ENCODE assay signal across 18 cellular contexts in the genomic region with DNA sequence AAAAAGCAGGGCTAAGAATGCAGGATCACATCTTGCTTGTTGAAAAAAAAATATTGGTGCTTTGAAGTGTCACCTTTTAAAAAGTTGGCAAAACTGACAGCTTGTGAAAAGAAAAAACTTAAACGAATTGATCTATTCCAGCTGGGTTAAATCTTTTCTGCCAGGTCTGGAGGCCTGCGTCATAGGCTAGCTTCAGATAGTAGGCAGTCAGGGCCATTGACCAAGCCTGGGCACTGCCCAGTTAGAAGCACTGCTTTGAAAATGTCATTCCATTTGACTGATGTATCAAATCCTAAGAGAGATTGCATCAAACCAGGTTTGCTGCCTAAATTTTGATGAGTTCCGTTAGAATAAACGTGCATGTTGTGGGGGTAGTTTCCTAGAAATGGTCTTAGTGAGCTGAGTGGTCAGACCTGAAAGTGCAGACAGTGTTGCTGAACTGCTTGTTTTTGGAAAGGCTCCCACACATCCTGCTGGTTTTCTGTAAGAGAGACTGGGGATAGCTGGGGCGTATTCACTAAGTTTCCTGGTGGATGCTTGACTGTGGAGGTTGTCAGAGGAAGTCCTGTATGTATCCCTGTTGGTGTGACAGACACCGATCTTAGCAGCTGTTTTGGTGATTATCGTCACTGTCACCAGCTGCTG. TPM values are rescaled to one million over a fixed set of nuclear protein-coding genes. Genes with fewer than 3 reads are reported as not detected.
A peak's percentile ranks its signal among the peaks of the same experiment; 100 is the strongest.
DNase-seq lines count a peak whose midpoint lies in the region; ATAC-seq, FAIRE-seq and TF ChIP-seq lines count a peak whose summit lies in the region.
"Had no signal": no experiment of that assay in that cellular context is flagged by ENCODE, and none has a peak within 500 bp of the region (broad histone marks: within the 10 kb centered on the region; RNA-seq: fewer than 3 reads in every experiment).

No MANE protein-coding gene starts in this region.

- H3K36me3 Mint-ChIP-seq in activated CD4-positive, alpha-beta T cell treated with anti-CD3 and anti-CD28 coated beads for 36 hours (ENCODE audit: low read depth), result peaks cover 68% of the 10 kb centered on the region
- H3K36me3 Mint-ChIP-seq in nephron progenitor cell (ENCODE audit: low read depth), result peaks cover 67% of the 10 kb centered on the region

- no peak overlapping the region for H3K4ac ChIP-seq in H1 (replicated peaks; ENCODE audit: insufficient read length, low read depth, low read length)

- no peak for TF ChIP-seq RAD21 in H1 (IDR thresholded peaks at IDR 0.05 in 1 of 2, conservative IDR thresholded peaks at IDR 0.05 in 1 of 2; ENCODE audit: low read depth in 2 of 2, low read length in 2 of 2)

- no peaks in the 10 kb centered on the region for H3K27me3 ChIP-seq in H1 (replicated peaks in 1 of 4; ENCODE audit: control insufficient read depth in 3 of 4, extremely low read depth in 1 of 4, insufficient read depth in 3 of 4, low read length in 3 of 4)
- H3K27me3 ChIP-seq: brain microvascular endothelial cell, heart left ventricle had no signal

- no peak overlapping the region for H3K4me3 ChIP-seq in H1 (ENCODE audit: extremely low read depth in 1 of 4, insufficient read depth in 2 of 4, low read depth in 3 of 4, low read length in 4 of 4)
- H3K4me3 ChIP-seq: heart left ventricle, smooth muscle cell had no signal

- no peaks in the 10 kb centered on the region for H3K4me1 ChIP-seq in H1 (replicated peaks in 1 of 4; ENCODE audit: control insufficient read depth in 3 of 4, insufficient read depth in 4 of 4, low read length in 3 of 4)
- H3K4me1 ChIP-seq: heart left ventricle had no signal

- no peaks in the 10 kb centered on the region for H3K9me3 ChIP-seq in H1 (ENCODE audit: insufficient read depth in 2 of 2, low read depth in 1 of 2, low read length in 1 of 2)
- H3K9me3 ChIP-seq: heart left ventricle had no signal

- no peak overlapping the region for H2BK120ac ChIP-seq in H1 (replicated peaks; ENCODE audit: low read depth, low read length)

- no peak overlapping the region for H2BK20ac ChIP-seq in H1 (ENCODE audit: low read length)

- H3K27ac ChIP-seq in H1 (ENCODE audit: low read depth, low read length), result no peak overlapping the region
- H3K27ac ChIP-seq: brain microvascular endothelial cell, heart left ventricle had no signal

- H4K91ac ChIP-seq in H1 (replicated peaks; ENCODE audit: insufficient read length, low read length), result no peak overlapping the region

- H4K5ac ChIP-seq in H1 (ENCODE audit: insufficient read length, low read depth, low read length), result no peak overlapping the region

- peaks cover 4% of the 10 kb centered on the region for H3K4me1 Mint-ChIP-seq in activated CD4-positive, alpha-beta T cell treated with anti-CD3 and anti-CD28 coated beads for 36 hours
- H3K4me1 Mint-ChIP-seq in nephron progenitor cell, result no peaks in the 10 kb centered on the region
- H3K4me1 Mint-ChIP-seq: activated B cell treated with CpG ODN at 0.5 μM for 24 hours had no signal

- TF ChIP-seq CTCF in H1 (IDR thresholded peaks at IDR 0.05; ENCODE audit: control extremely low read depth in 1 of 3, insufficient read depth in 1 of 3, low read depth in 1 of 3, low read length in 3 of 3), result no peak
- TF ChIP-seq CTCF in nephron progenitor cell (IDR thresholded peaks at IDR 0.05), result no peak

- no peak overlapping the region for H3K56ac ChIP-seq in H1 (replicated peaks; ENCODE audit: insufficient read length, low read depth, low read length)

- peak overlapping the region; percentile 5 for H3K27ac Mint-ChIP-seq in activated CD4-positive, alpha-beta T cell treated with anti-CD3 and anti-CD28 coated beads for 36 hours
- H3K27ac Mint-ChIP-seq in nephron progenitor cell, result peak overlapping the region; percentile 96

- no peak overlapping the region for H2AFZ ChIP-seq in H1 (ENCODE audit: low read length)

- no peak overlapping the region for H2BK15ac ChIP-seq in H1 (ENCODE audit: low read length)

- TF ChIP-seq EP300 in H1 (IDR thresholded peaks at IDR 0.05; ENCODE audit: borderline replicate concordance in 1 of 2, low read depth in 2 of 2, low read length in 2 of 2), result no peak

- H2BK5ac ChIP-seq in H1 (ENCODE audit: low read depth, low read length), result no peak overlapping the region

- WGBS in H1 (ENCODE audit: extremely low coverage in 1 of 2, insufficient coverage in 1 of 2, insufficient read length in 1 of 2, insufficient replicate concordance in 2 of 2, low coverage in 1 of 2, low lambda C conversion rate in 2 of 2, missing lambda C conversion rate in 1 of 2), 2 experiments, result 90% methylated on average over 7 of the region's 7 CpGs; no CpG with 5 or more reads in 1 of the 2 experiments

- H4K20me1 ChIP-seq in H1 (replicated peaks in 1 of 2; ENCODE audit: control insufficient read depth in 1 of 2, insufficient read depth in 2 of 2, low read length in 2 of 2), result peaks cover 0 to 3% of the 10 kb centered on the region in 2 experiments

- peaks cover 45 to 85% (median 62%) of the 10 kb centered on the region in 4 experiments for H3K36me3 ChIP-seq in H1 (ENCODE audit: control insufficient read depth in 2 of 4, insufficient read depth in 4 of 4, low read length in 3 of 4)

- no peaks in the 10 kb centered on the region for H3K23me2 ChIP-seq in H1 (ENCODE audit: low read depth, low read length)

- FAIRE-seq in H1 (lab: Jason Lieb, UNC), result no peak
- FAIRE-seq: A204.1, endometrium had no signal

- no peak overlapping the region for H2BK12ac ChIP-seq in H1 (ENCODE audit: low read depth, low read length)

- no peaks in the 10 kb centered on the region for H3K79me1 ChIP-seq in H1 (ENCODE audit: low read depth, low read length)

- no peak overlapping the region for H3K4me3 Mint-ChIP-seq in activated CD4-positive, alpha-beta T cell treated with anti-CD3 and anti-CD28 coated beads for 36 hours
- H3K4me3 Mint-ChIP-seq in nephron progenitor cell, result no peak overlapping the region
- H3K4me3 Mint-ChIP-seq: activated B cell treated with CpG ODN at 0.5 μM for 24 hours had no signal

- no peak overlapping the region for H4K8ac ChIP-seq in H1 (ENCODE audit: extremely low read depth, insufficient read depth, low read length)

- no peaks in the 10 kb centered on the region for H3K27me3 Mint-ChIP-seq in activated CD4-positive, alpha-beta T cell treated with anti-CD3 and anti-CD28 coated beads for 36 hours
- H3K27me3 Mint-ChIP-seq in nephron progenitor cell (ENCODE audit: low read depth, poor library complexity), result peaks cover 6% of the 10 kb centered on the region
- H3K27me3 Mint-ChIP-seq: activated B cell treated with CpG ODN at 0.5 μM for 24 hours had no signal

- CTCF ChIA-PET in activated CD4-positive, alpha-beta T cell treated with anti-CD3 and anti-CD28 coated beads for 36 hours (lab: Charles Lee), result no interaction called here
- CTCF ChIA-PET in H1 (lab: Charles Lee; ENCODE audit: partially characterized antibody), result interaction anchor here (0.5 to 1.8 kb wide), 3 partner anchors 10 to 149 kb away, joined by 3 to 4 read pairs (median 3); no protein-coding TSS in a partner anchor

- no peak overlapping the region for H3K4me2 ChIP-seq in H1 (ENCODE audit: insufficient read depth in 1 of 2, low read depth in 2 of 2, low read length in 2 of 2)
- H3K4me2 ChIP-seq: smooth muscle cell had no signal

- POLR2A ChIA-PET in activated CD4-positive, alpha-beta T cell treated with anti-CD3 and anti-CD28 coated beads for 36 hours (lab: Charles Lee), result no interaction called here
- POLR2A ChIA-PET in H1 (lab: Charles Lee; ENCODE audit: partially characterized antibody), result interaction anchor here (0.8 to 3.5 kb wide), 10 partner anchors 9 to 59 kb away, joined by 3 to 18 read pairs (median 4); no protein-coding TSS in a partner anchor

- no peak overlapping the region for H3K18ac ChIP-seq in H1 (ENCODE audit: extremely low read depth, low read length)

- no peaks in the 10 kb centered on the region for H3K9me3 Mint-ChIP-seq in activated CD4-positive, alpha-beta T cell treated with anti-CD3 and anti-CD28 coated beads for 36 hours (ENCODE audit: low read depth)
- H3K9me3 Mint-ChIP-seq in nephron progenitor cell, result no peaks in the 10 kb centered on the region
- H3K9me3 Mint-ChIP-seq: activated B cell treated with CpG ODN at 0.5 μM for 24 hours had no signal

- H3K23ac ChIP-seq in H1 (ENCODE audit: insufficient read length), result no peak overlapping the region

- no peak overlapping the region for H3K9ac ChIP-seq in H1 (replicated peaks in 1 of 4; ENCODE audit: extremely low read depth in 1 of 4, low read depth in 3 of 4, low read length in 3 of 4)

- H3K79me2 ChIP-seq in H1 (ENCODE audit: control insufficient read depth in 1 of 2, insufficient read depth in 2 of 2, low read length in 2 of 2), result no peaks in the 10 kb centered on the region

- ATAC-seq in activated CD4-positive, alpha-beta T cell treated with anti-CD3 and anti-CD28 coated beads for 36 hours, result no peak
- no peak for ATAC-seq in HG03521 (IDR thresholded peaks at IDR 0.05; ENCODE audit: unreplicated experiment)

- H3K14ac ChIP-seq in H1 (ENCODE audit: insufficient read length), result no peak overlapping the region

- intact Hi-C loops in activated CD4-positive, alpha-beta T cell treated with anti-CD3 and anti-CD28 coated beads for 36 hours (cut with DNase I, micrococcal nuclease), result no loop called here

- TF ChIP-seq POLR2A in H1 (IDR thresholded peaks at IDR 0.05; ENCODE audit: control extremely low read depth in 1 of 2, low read depth in 2 of 2, low read length in 2 of 2), result no peak

- H2AK5ac ChIP-seq in H1 (ENCODE audit: low read depth, low read length), result no peak overlapping the region

- no peak for DNase-seq in activated CD4-positive, alpha-beta T cell treated with anti-CD3 and anti-CD28 coated beads for 36 hours
- DNase-seq in activated CD4-positive, alpha-beta T cell treated with anti-CD3 and anti-CD28 coated beads for 4 hours, result no peak
- DNase-seq in H1 (ENCODE audit: low read depth in 1 of 2, low spot score in 2 of 2) (no peak), nephron progenitor cell (no peak), SW 1271 (lab: John Stamatoyannopoulos, UW) (no peak), NCI-H1417 treated with DMSO at 0.1 percent for 48 hours (lab: John Stamatoyannopoulos, UW) (no peak)
- DNase-seq: activated B cell treated with CpG ODN at 0.5 μM for 24 hours; activated T-cell treated with anti-CD3 and anti-CD28 coated beads, Interleukin-2, amount 50 U/mL, for 1 hour; brain microvascular endothelial cell; heart left ventricle; NCI-H1048; NCI-H2171; nucleus accumbens had no signal

RNA-seq across cellular contexts. Expression of a gene that starts 38.8 kb away (rescaled TPM):
- 100 to 1,000 TPM; 135 to 199 TPM for total RNA-seq in activated CD4-positive, alpha-beta T cell treated with anti-CD3 and anti-CD28 coated beads for 36 hours
- polyA plus RNA-seq in PFSK-1 (2012; ENCODE audit: insufficient read length, low read depth), result 133 TPM
- total RNA-seq in H1 (2021; fragmentation: NEBNext Ultra II Directional; extraction: Animal tissue kit (Norgen Biotek cat#: 25700)), result 102 and 105 TPM in 2 replicates
- 69.0 and 77.4 TPM in 2 replicates for polyA plus RNA-seq in H1 (2011; rRNA removed)
- polyA plus RNA-seq in H1 (2011; cell fraction: cytosol; rRNA removed), result 102 TPM
- 57.2 TPM for polyA plus RNA-seq in H1 (2011; cell fraction: nucleus; rRNA removed)
- 97.9 to 138 TPM (median 113 TPM) in 4 replicates for polyA plus RNA-seq in H1 (2012, experiment 1 of 2)
- 8.1 TPM for polyA plus RNA-seq in H1 (2012, experiment 2 of 2)
- polyA plus RNA-seq in H1 (2013, experiment 1 of 2), result 83.9 TPM
- polyA plus RNA-seq in H1 (2013, experiment 2 of 2), result 95.2 TPM
- polyA minus RNA-seq in H1 (2011; rRNA and poly(A)+ RNA removed), result 164 and 193 TPM in 2 replicates
- 82.6 TPM for polyA minus RNA-seq in H1 (2011; cell fraction: cytosol; rRNA and poly(A)+ RNA removed)
- 125 TPM for polyA minus RNA-seq in H1 (2011; cell fraction: nucleus; rRNA and poly(A)+ RNA removed)

RNA-seq across cellular contexts. Expression of a gene that starts 39.4 kb away (rescaled TPM):
- total RNA-seq in activated CD4-positive, alpha-beta T cell treated with anti-CD3 and anti-CD28 coated beads for 36 hours, result 10 to 100 TPM; 44.9 to 57.3 TPM
- polyA plus RNA-seq in PFSK-1 (2012; ENCODE audit: insufficient read length, low read depth), result 78.4 TPM
- 57.7 and 59.6 TPM in 2 replicates for total RNA-seq in H1 (2021; fragmentation: NEBNext Ultra II Directional; extraction: Animal tissue kit (Norgen Biotek cat#: 25700))
- polyA plus RNA-seq in H1 (2011; rRNA removed), result 37.0 and 54.5 TPM in 2 replicates
- 64.6 TPM for polyA plus RNA-seq in H1 (2011; cell fraction: cytosol; rRNA removed)
- polyA plus RNA-seq in H1 (2011; cell fraction: nucleus; rRNA removed), result 38.6 TPM
- polyA plus RNA-seq in H1 (2012, experiment 1 of 2), result 54.8 to 70.4 TPM (median 65.0 TPM) in 4 replicates
- 17.9 TPM for polyA plus RNA-seq in H1 (2012, experiment 2 of 2)
- polyA plus RNA-seq in H1 (2013, experiment 1 of 2), result 55.4 TPM
- 53.0 TPM for polyA plus RNA-seq in H1 (2013, experiment 2 of 2)
- 39.3 and 40.2 TPM in 2 replicates for polyA minus RNA-seq in H1 (2011; rRNA and poly(A)+ RNA removed)
- polyA minus RNA-seq in H1 (2011; cell fraction: cytosol; rRNA and poly(A)+ RNA removed), result 27.4 TPM
- 52.9 TPM for polyA minus RNA-seq in H1 (2011; cell fraction: nucleus; rRNA and poly(A)+ RNA removed)

RNA-seq across cellular contexts. Expression of a gene that starts 58.3 kb away (rescaled TPM):
- total RNA-seq in activated CD4-positive, alpha-beta T cell treated with anti-CD3 and anti-CD28 coated beads for 36 hours, result 100 to 1,000 TPM; 432 to 457 TPM
- 787 TPM for polyA plus RNA-seq in PFSK-1 (2012; ENCODE audit: insufficient read length, low read depth)
- total RNA-seq in H1 (2021; fragmentation: NEBNext Ultra II Directional; extraction: Animal tissue kit (Norgen Biotek cat#: 25700)), result 453 and 454 TPM in 2 replicates
- polyA plus RNA-seq in H1 (2011; rRNA removed), result 210 and 355 TPM in 2 replicates
- 325 TPM for polyA plus RNA-seq in H1 (2011; cell fraction: cytosol; rRNA removed)
- 105 TPM for polyA plus RNA-seq in H1 (2011; cell fraction: nucleus; rRNA removed)
- polyA plus RNA-seq in H1 (2012, experiment 1 of 2), result 456 to 574 TPM (median 488 TPM) in 4 replicates
- polyA plus RNA-seq in H1 (2012, experiment 2 of 2), result 700 TPM
- 319 TPM for polyA plus RNA-seq in H1 (2013, experiment 1 of 2)
- polyA plus RNA-seq in H1 (2013, experiment 2 of 2), result 308 TPM
- polyA minus RNA-seq in H1 (2011; rRNA and poly(A)+ RNA removed), result 179 and 186 TPM in 2 replicates
- polyA minus RNA-seq in H1 (2011; cell fraction: cytosol; rRNA and poly(A)+ RNA removed), result 235 TPM
- 74.3 TPM for polyA minus RNA-seq in H1 (2011; cell fraction: nucleus; rRNA and poly(A)+ RNA removed)
